In the genomic region with DNA sequence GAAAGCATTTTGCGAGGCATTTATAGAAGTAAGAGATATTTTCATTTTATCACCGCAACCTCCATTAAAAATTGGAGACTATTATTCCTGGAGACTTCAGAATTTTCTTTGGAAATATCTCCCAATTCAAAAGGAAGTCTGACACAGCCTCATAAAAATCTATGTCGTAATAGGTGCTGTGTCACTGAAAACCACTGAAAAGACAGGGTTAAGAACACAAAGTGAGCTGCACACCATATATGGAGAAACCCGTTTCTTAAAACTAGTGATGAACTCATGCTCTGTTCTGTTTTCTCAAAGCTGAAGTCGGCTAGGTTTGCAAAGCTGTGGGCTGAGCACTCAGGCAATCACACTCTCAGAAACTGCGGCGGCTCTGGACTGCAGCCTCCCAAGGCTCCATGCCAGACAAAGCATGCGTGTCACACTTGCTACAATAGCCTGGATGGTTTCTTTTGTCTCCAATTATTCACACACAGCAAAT, we compare ENCODE assay signal across 8 cellular contexts. TPM values are rescaled to one million over a fixed set of nuclear protein-coding genes. Genes with fewer than 3 reads are reported as not detected.
DNase-seq lines count a peak whose midpoint lies in the region; ATAC-seq and TF ChIP-seq lines count a peak whose summit lies in the region.

A gene (plus strand): TSS at position 287 of the 481 bp plus-strand sequence. CDS start 126 bp downstream, at position 413.

- H3K4me3 ChIP-seq in adrenal gland: peak within 1 kb of the TSS in 3 of 4 donors; percentile 14 to 84 (median 60)
- peak within 1 kb of the TSS; percentile 60 for H3K4me3 ChIP-seq in right cardiac atrium (ENCODE audit: low read length)
- peak within 1 kb of the TSS; percentile 41 to 50 (median 47) for H3K4me3 ChIP-seq in gastrocnemius medialis

- peak; percentile 22 to 79 for TF ChIP-seq POLR2A in adrenal gland (IDR thresholded peaks at IDR 0.05)
- peak; percentile 18 to 44 for TF ChIP-seq POLR2A in gastrocnemius medialis (IDR thresholded peaks at IDR 0.05)

- in situ Hi-C loops in gastrocnemius medialis (cut with MboI; ENCODE audit: low sequenced_read_pairs in 4 of 4): no loop called here

- H3K36me3 ChIP-seq in adrenal gland (replicated peaks in 1 of 2) (no peaks in the 10 kb centered on the region), gastrocnemius medialis (no peaks in the 10 kb centered on the region)

- H3K9me3 ChIP-seq in adrenal gland (replicated peaks in 1 of 3) (no peaks in the 10 kb centered on the region), right cardiac atrium (ENCODE audit: control insufficient read depth, low read length) (no peaks in the 10 kb centered on the region), gastrocnemius medialis (no peaks in the 10 kb centered on the region)

- H3K4me1 ChIP-seq in adrenal gland (replicated peaks in 1 of 2) (peaks cover 0 to 25% of the 10 kb centered on the region in 2 donors), right cardiac atrium (ENCODE audit: control insufficient read depth, insufficient read depth, low read length) (peaks cover 2% of the 10 kb centered on the region), gastrocnemius medialis (peaks cover 6 to 13% of the 10 kb centered on the region in 2 donors)

- 10 to 21% (median 14%) methylated on average over 8 of the region's 8 CpGs for WGBS in adrenal gland, 4 donors
- 25% methylated on average over 8 of the region's 8 CpGs for WGBS in right cardiac atrium

- DNase-seq in Ammon's horn (ENCODE audit: low spot score): peak; percentile 80
- peak; percentile 79 for DNase-seq in HK-2 (ENCODE audit: unreplicated experiment)
- DNase-seq in T-helper 1 cell: peak in 4 of 5 donors; percentile 49 to 90 (median 56)
- peak; percentile 64 to 89 (median 78) for DNase-seq in adrenal gland
- peak; percentile 82 to 87 (median 83) for DNase-seq in right cardiac atrium
- peak; percentile 27 to 57 for DNase-seq in gastrocnemius medialis
- DNase-seq in D341Med (ENCODE audit: low spot score): no peak

- peak within 1 kb of the TSS; percentile 17 to 90 (median 68) for H3K27ac ChIP-seq in adrenal gland
- no peak within 1 kb of the TSS for H3K27ac ChIP-seq in right cardiac atrium (ENCODE audit: low read length)
- peak within 1 kb of the TSS; percentile 47 to 59 (median 55) for H3K27ac ChIP-seq in gastrocnemius medialis

- intact Hi-C loops in adrenal gland (cut with DNase I): no loop called here
- intact Hi-C loops in right cardiac atrium (cut with DNase I): loop anchor here in 2 of 4 donors (10.0 kb wide), 2 partner anchors 86 to 96 kb away; a partner anchor contains a TSS
- intact Hi-C loops in gastrocnemius medialis (cut with DNase I; ENCODE audit: low total_unique reads): no loop called here

- ATAC-seq in GM19452 (IDR thresholded peaks at IDR 0.05; ENCODE audit: unreplicated experiment): peak; percentile 86
- peak; percentile 95 to 96 for ATAC-seq in right cardiac atrium
- ATAC-seq in gastrocnemius medialis: peak; percentile 77 to 83

- no peaks in the 10 kb centered on the region for H3K27me3 ChIP-seq in adrenal gland
- H3K27me3 ChIP-seq in right cardiac atrium (ENCODE audit: control insufficient read depth, insufficient read depth): no peaks in the 10 kb centered on the region
- no peaks in the 10 kb centered on the region for H3K27me3 ChIP-seq in gastrocnemius medialis

- TF ChIP-seq CTCF in adrenal gland (IDR thresholded peaks at IDR 0.05) (peak in 1 of 6 experiments; percentile 6), gastrocnemius medialis (IDR thresholded peaks at IDR 0.05 in 4 of 5, conservative IDR thresholded peaks at IDR 0.05 in 1 of 5) (no peak)

RNA-seq across cellular contexts. Expression of the gene that starts here (rescaled TPM):
- total RNA-seq in adrenal gland (10 to 100 TPM; 14.0 to 48.5 (median 27.1) TPM), right cardiac atrium (10 to 100 TPM; 12.0 to 23.5 (median 16.7) TPM), gastrocnemius medialis (1 to 10 TPM; 1.1 to 5.6 (median 2.8) TPM)
- polyA plus RNA-seq in adrenal gland (10 to 100 TPM in 1 of 3 donors, 1 to 10 TPM in 2; 6.7 to 18.3 (median 8.4) TPM), right cardiac atrium (2.7 TPM)
